ENCODE assay signal across 8 cellular contexts in genomic region chr2:209933499-209934458, GRCh38.
DNase-seq lines count a peak whose midpoint lies in the region; ATAC-seq and TF ChIP-seq lines count a peak whose summit lies in the region.

No MANE protein-coding gene starts in this region.

- DNase-seq in DMS79 treated with DMSO at 0.1 percent for 48 hours (lab: John Stamatoyannopoulos, UW) (peak; percentile 24), RWPE2 (ENCODE audit: low spot score) (no peak), fibroblast of the conjunctiva (ENCODE audit: low read depth) (peak; percentile 82), osteoblast (ENCODE audit: insufficient read length, low spot score, missing footprints) (peak; percentile 27), GDM1 (lab: John Stamatoyannopoulos, UW) (no peak), RPMI8226 (no peak), WERI-Rb-1 (no peak), DMS153 (lab: John Stamatoyannopoulos, UW) (no peak)

- H2AFZ ChIP-seq in osteoblast (ENCODE audit: low read length), result peak overlapping the region; percentile 48

- H3K79me2 ChIP-seq in osteoblast (ENCODE audit: insufficient read depth, low read length), result no peaks in the 10 kb centered on the region

- no peaks in the 10 kb centered on the region for H3K27me3 ChIP-seq in RWPE2 (ENCODE audit: insufficient read depth, poor library complexity, severe bottlenecking)
- H3K27me3 ChIP-seq in osteoblast (ENCODE audit: insufficient read depth, low read length), result no peaks in the 10 kb centered on the region
- H3K27me3 ChIP-seq in WERI-Rb-1 (ENCODE audit: insufficient read depth, low read depth, severe bottlenecking), result no peaks in the 10 kb centered on the region

- no peaks in the 10 kb centered on the region for H4K20me1 ChIP-seq in osteoblast (ENCODE audit: insufficient read depth, low read length)

- H3K36me3 ChIP-seq in RWPE2 (ENCODE audit: low read depth) (no peaks in the 10 kb centered on the region), osteoblast (ENCODE audit: insufficient read depth, low read length) (no peaks in the 10 kb centered on the region), WERI-Rb-1 (no peaks in the 10 kb centered on the region)

- H3K4me3 ChIP-seq in RWPE2 (ENCODE audit: severe bottlenecking) (no peak overlapping the region), osteoblast (ENCODE audit: insufficient read depth, low read length) (peak overlapping the region; percentile 48), WERI-Rb-1 (ENCODE audit: low read depth, low read length) (no peak overlapping the region)

- TF ChIP-seq CTCF in RWPE2 (IDR thresholded peaks at IDR 0.05; ENCODE audit: poor library complexity, severe bottlenecking) (no peak), osteoblast (IDR thresholded peaks at IDR 0.05; ENCODE audit: extremely low read depth, low read depth, low read length) (no peak), WERI-Rb-1 (IDR thresholded peaks at IDR 0.05; ENCODE audit: low read depth, low read length) (no peak)

- H3K4me2 ChIP-seq in osteoblast (ENCODE audit: insufficient read depth, low read length), result peak overlapping the region; percentile 70

- H3K9me3 ChIP-seq in RWPE2 (ENCODE audit: severe bottlenecking) (no peaks in the 10 kb centered on the region), osteoblast (ENCODE audit: low read depth, low read length) (no peaks in the 10 kb centered on the region), WERI-Rb-1 (ENCODE audit: severe bottlenecking) (no peaks in the 10 kb centered on the region)

- no peak overlapping the region for H3K27ac ChIP-seq in RWPE2 (ENCODE audit: poor library complexity, severe bottlenecking)
- no peak overlapping the region for H3K27ac ChIP-seq in osteoblast (ENCODE audit: low read depth, low read length)
- H3K27ac ChIP-seq in WERI-Rb-1, result no peak overlapping the region

- ATAC-seq in RWPE2 (ENCODE audit: low read depth), result peak; percentile 85

- H3K4me1 ChIP-seq in RWPE2 (ENCODE audit: insufficient read depth, poor library complexity, severe bottlenecking) (peaks cover 3% of the 10 kb centered on the region), osteoblast (ENCODE audit: insufficient read depth, low read length) (peaks cover 2% of the 10 kb centered on the region)

Comparison
In these comparisons a context has a peak if more than half of its experiments do, and no peak if none do; other contexts are left out.
1. DNase-seq: peak in DMS79 treated with DMSO at 0.1 percent for 48 hours (single experiment), fibroblast of the conjunctiva (single experiment) and osteoblast (single experiment); none in RWPE2 (single experiment), GDM1 (single experiment), RPMI8226 (single experiment), WERI-Rb-1 (single experiment) and DMS153 (single experiment).